11 cellular contexts compared by ENCODE assay signal in the genomic region with DNA sequence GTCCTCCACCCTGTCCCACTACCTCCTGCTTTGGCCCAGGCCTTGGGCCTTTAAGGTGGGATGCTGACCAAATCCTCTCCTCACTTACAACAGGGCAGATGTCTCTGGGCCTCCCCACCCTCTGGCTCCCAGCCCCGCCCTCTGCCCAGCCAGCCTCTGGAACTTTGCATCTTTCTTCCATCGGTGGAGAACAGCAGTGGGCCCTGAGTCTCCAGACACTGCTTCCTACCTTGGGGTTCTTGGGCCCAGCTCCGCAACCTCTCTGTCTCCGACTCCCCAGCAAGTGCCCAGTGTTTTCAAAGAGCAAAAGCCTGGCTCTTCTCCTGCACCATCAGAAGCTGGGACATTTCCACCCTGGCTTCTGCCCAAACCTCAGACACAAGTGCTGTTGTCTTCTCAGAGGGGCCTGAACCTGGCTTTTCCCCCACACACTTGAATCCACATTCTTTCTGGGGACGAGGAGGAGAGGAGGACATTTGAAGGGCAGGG. TPM values are rescaled to one million over a fixed set of nuclear protein-coding genes. Genes with fewer than 3 reads are reported as not detected.
DNase-seq lines count a peak whose midpoint lies in the region; ATAC-seq and TF ChIP-seq lines count a peak whose summit lies in the region.
"Had no signal": no experiment of that assay in that cellular context is flagged by ENCODE, and none has a peak within 500 bp of the region (broad histone marks: within the 10 kb centered on the region; RNA-seq: fewer than 3 reads in every experiment).

No MANE protein-coding gene starts in this region.

- H3K27me3 Mint-ChIP-seq in immature natural killer cell (ENCODE audit: low read depth in 3 of 3) = peaks cover 3 to 13% (median 3%) of the 10 kb centered on the region in 3 donors
- H3K27me3 Mint-ChIP-seq in natural killer cell treated with Interleukin-12 subunit alpha and Interleukin-12 subunit beta and Interleukin-15 and Interleukin-18, amount 100 ng/mL, for 72 hours = peaks cover 15 to 37% of the 10 kb centered on the region in 2 donors
- H3K27me3 Mint-ChIP-seq: progenitor cell of endocrine pancreas had no signal

- H3K36me3 ChIP-seq in uterus = no peaks in the 10 kb centered on the region

- TF ChIP-seq POLR2A in uterus (IDR thresholded peaks at IDR 0.05) = no peak

- no peak for DNase-seq in Right ventricle myocardium inferior (ENCODE audit: missing footprints)
- no peak for DNase-seq in cardiac septum (ENCODE audit: low spot score)
- peak; percentile 71 for DNase-seq in Right ventricle myocardium superior
- DNase-seq in nucleus accumbens (lab: John Stamatoyannopoulos, UW) = peak in 54 of 56 donors; percentile 20 to 88 (median 69)
- DNase-seq in uterus = peak; percentile 41 to 46
- DNase-seq in immature natural killer cell = no peak
- DNase-seq in NOMO-1 (lab: John Stamatoyannopoulos, UW; ENCODE audit: unreplicated experiment in 2 of 2) = no peak
- DNase-seq in natural killer cell treated with Interleukin-12 subunit alpha and Interleukin-12 subunit beta and Interleukin-15 and Interleukin-18, amount 100 ng/mL, for 72 hours (ENCODE audit: low spot score) = no peak
- DNase-seq: activated T-cell treated with anti-CD3 and anti-CD28 coated beads, Interleukin-2, amount 50 U/mL, for 48 hours; stimulated activated naive CD4-positive, alpha-beta T cell treated with Interleukin-2 at 50 U/mL for 16 hours had no signal

- H3K27me3 ChIP-seq in uterus = no peaks in the 10 kb centered on the region

- peak overlapping the region; percentile 74 to 83 for H3K27ac ChIP-seq in uterus

- ATAC-seq in Right ventricle myocardium inferior (peak; percentile 69), Right ventricle myocardium superior (ENCODE audit: poor library complexity) (peak; percentile 71)
- ATAC-seq in natural killer cell treated with Interleukin-12 subunit alpha and Interleukin-12 subunit beta and Interleukin-15 and Interleukin-18, amount 100 ng/mL, for 72 hours = no peak

- no peaks in the 10 kb centered on the region for H3K36me3 Mint-ChIP-seq in immature natural killer cell
- no peaks in the 10 kb centered on the region for H3K36me3 Mint-ChIP-seq in natural killer cell treated with Interleukin-12 subunit alpha and Interleukin-12 subunit beta and Interleukin-15 and Interleukin-18, amount 100 ng/mL, for 72 hours

- H3K4me3 Mint-ChIP-seq in immature natural killer cell = no peak overlapping the region
- H3K4me3 Mint-ChIP-seq in natural killer cell treated with Interleukin-12 subunit alpha and Interleukin-12 subunit beta and Interleukin-15 and Interleukin-18, amount 100 ng/mL, for 72 hours = no peak overlapping the region

- H3K4me1 ChIP-seq in uterus = peaks cover 0 to 12% of the 10 kb centered on the region in 2 donors

- H3K9me3 Mint-ChIP-seq in immature natural killer cell = no peaks in the 10 kb centered on the region
- no peaks in the 10 kb centered on the region for H3K9me3 Mint-ChIP-seq in natural killer cell treated with Interleukin-12 subunit alpha and Interleukin-12 subunit beta and Interleukin-15 and Interleukin-18, amount 100 ng/mL, for 72 hours

- no peak for TF ChIP-seq CTCF in uterus (IDR thresholded peaks at IDR 0.05)

- H3K9me3 ChIP-seq in uterus = no peaks in the 10 kb centered on the region

- no peaks in the 10 kb centered on the region for H3K4me1 Mint-ChIP-seq in immature natural killer cell
- peaks cover 0 to 3% of the 10 kb centered on the region in 2 donors for H3K4me1 Mint-ChIP-seq in natural killer cell treated with Interleukin-12 subunit alpha and Interleukin-12 subunit beta and Interleukin-15 and Interleukin-18, amount 100 ng/mL, for 72 hours (ENCODE audit: low read depth in 2 of 2)

- H3K4me3 ChIP-seq in uterus = no peak overlapping the region

- no peak overlapping the region for H3K27ac Mint-ChIP-seq in immature natural killer cell
- H3K27ac Mint-ChIP-seq in natural killer cell treated with Interleukin-12 subunit alpha and Interleukin-12 subunit beta and Interleukin-15 and Interleukin-18, amount 100 ng/mL, for 72 hours = no peak overlapping the region
- H3K27ac Mint-ChIP-seq: progenitor cell of endocrine pancreas had no signal

- intact Hi-C loops in Right ventricle myocardium inferior (cut with DNase I) = loop anchor here (5.0 kb wide), 1 partner anchor 34 kb away; a partner anchor contains a TSS
- intact Hi-C loops in cardiac septum (cut with DNase I) = no loop called here
- intact Hi-C loops in Right ventricle myocardium superior (cut with DNase I) = no loop called here
- intact Hi-C loops in uterus (cut with DNase I; ENCODE audit: low total_unique reads) = no loop called here

RNA-seq across cellular contexts. Expression of a gene that starts 33.1 kb away (rescaled TPM):
- total RNA-seq in Right ventricle myocardium inferior = 396 TPM
- 327 TPM for total RNA-seq in cardiac septum
- total RNA-seq in Right ventricle myocardium superior = 368 TPM
- total RNA-seq in uterus = 10 to 100 TPM; 13.8 to 83.0 (median 46.8) TPM
- polyA plus RNA-seq in immature natural killer cell = not detected
- total RNA-seq in natural killer cell treated with Interleukin-12 subunit alpha and Interleukin-12 subunit beta and Interleukin-15 and Interleukin-18, amount 100 ng/mL, for 72 hours = 10 to 100 TPM in 1 of 2 donors, 1 to 10 TPM in 1; 2.8 to 12.3 TPM

RNA-seq across cellular contexts. Expression of a gene that starts 51.8 kb away (rescaled TPM):
- total RNA-seq in Right ventricle myocardium inferior (not detected), cardiac septum (not detected), Right ventricle myocardium superior (not detected), uterus (1 to 10 TPM in 2 of 4 donors, not detected in 2; 1.3 to 5.0 TPM)
- under 1 TPM in 1 of 3 donors, not detected in 2; 0.50 TPM for polyA plus RNA-seq in immature natural killer cell
- not detected for total RNA-seq in natural killer cell treated with Interleukin-12 subunit alpha and Interleukin-12 subunit beta and Interleukin-15 and Interleukin-18, amount 100 ng/mL, for 72 hours

RNA-seq across cellular contexts. Expression of a gene that starts 53.0 kb away (rescaled TPM):
- total RNA-seq in Right ventricle myocardium inferior (1.4 TPM), cardiac septum (2.4 TPM), Right ventricle myocardium superior (0.65 TPM), uterus (10 to 100 TPM in 1 of 4 donors, 1 to 10 TPM in 3; 1.4 to 30.8 (median 4.9) TPM)
- polyA plus RNA-seq in immature natural killer cell = not detected
- not detected for total RNA-seq in natural killer cell treated with Interleukin-12 subunit alpha and Interleukin-12 subunit beta and Interleukin-15 and Interleukin-18, amount 100 ng/mL, for 72 hours

Comparison
In these comparisons a context has a peak if more than half of its experiments do, and no peak if none do; other contexts are left out.
1. DNase-seq: peak in Right ventricle myocardium superior (single experiment), nucleus accumbens (54 of 56) and uterus (2 of 2); none in Right ventricle myocardium inferior (single experiment), cardiac septum (single experiment), immature natural killer cell (0 of 3), NOMO-1 (0 of 2) and natural killer cell treated with Interleukin-12 subunit alpha and Interleukin-12 subunit beta and Interleukin-15 and Interleukin-18, amount 100 ng/mL, for 72 hours (single experiment).
2. ATAC-seq: peak in Right ventricle myocardium inferior (single experiment) and Right ventricle myocardium superior (single experiment); none in natural killer cell treated with Interleukin-12 subunit alpha and Interleukin-12 subunit beta and Interleukin-15 and Interleukin-18, amount 100 ng/mL, for 72 hours (0 of 2).